Comparison of ENCODE assay signal across 4 cellular contexts in genomic region chrY:26669243-26669642, GRCh38.
DNase-seq lines count a peak whose midpoint lies in the region; ATAC-seq, FAIRE-seq and TF ChIP-seq lines count a peak whose summit lies in the region.
"Not testable (repeated sequence)": the region's sequence is repeated elsewhere in the genome, so short reads cannot be mapped to it uniquely, and the experiment has no call there.

No MANE protein-coding gene starts in this region.

- not testable (repeated sequence) for FAIRE-seq in GM12878 (lab: Jason Lieb, UNC); HepG2 (lab: Jason Lieb, UNC)

- not testable (repeated sequence) for H3K4me1 Mint-ChIP-seq in activated CD4-positive, alpha-beta T cell treated with anti-CD3 and anti-CD28 coated beads, Interleukin-2, amount 10 ng/mL, durations not matched to agents 24 days and 14 days

- peak; percentile 65 for DNase-seq in activated CD4-positive, alpha-beta T cell treated with anti-CD3 and anti-CD28 coated beads, Interleukin-2, amount 10 ng/mL, durations not matched to agents 24 days and 14 days
- not testable (repeated sequence) for DNase-seq in GM12878 (ENCODE audit: low read depth, low spot score); foreskin keratinocyte; HepG2 (ENCODE audit: low spot score)

- not testable (repeated sequence) for H3K4me3 Mint-ChIP-seq in activated CD4-positive, alpha-beta T cell treated with anti-CD3 and anti-CD28 coated beads, Interleukin-2, amount 10 ng/mL, durations not matched to agents 24 days and 14 days

- H3K4me2 ChIP-seq in GM12878 (ENCODE audit: control insufficient read depth, insufficient read depth); HepG2 (ENCODE audit: low read depth, low read length): not testable (repeated sequence)

- SMC1A ChIA-PET in GM12878 (lab: Charles Lee; ENCODE audit: uncharacterized antibody, unreplicated experiment): not testable (repeated sequence)

- not testable (repeated sequence) for TF ChIP-seq RAD21 in GM12878 (IDR thresholded peaks at IDR 0.05; ENCODE audit: insufficient read depth, low read depth, low read length); HepG2 (CRISPR knock-in tag; IDR thresholded peaks at IDR 0.05)

- not testable (repeated sequence) for H3K27me3 ChIP-seq in GM12878 (replicated peaks in 1 of 2; ENCODE audit: control insufficient read depth in 2 of 2, insufficient read depth in 2 of 2, low read length in 1 of 2); foreskin keratinocyte; HepG2 (ENCODE audit: control insufficient read depth in 1 of 2, insufficient read depth in 2 of 2, low read length in 2 of 2)

- H3K9me3 ChIP-seq in GM12878 (replicated peaks; ENCODE audit: control insufficient read depth, insufficient read depth, low read length): not testable (repeated sequence)
- H3K9me3 ChIP-seq in HepG2 (ENCODE audit: low read length): peaks cover 54% of the 10 kb centered on the region

- no CpG with 5 or more reads among the region's 7 CpGs for WGBS in GM12878 (ENCODE audit: insufficient coverage, insufficient replicate concordance, low lambda C conversion rate, missing lambda C conversion rate)
- WGBS in HepG2 (ENCODE audit: low lambda C conversion rate): 4% methylated on average over 7 of the region's 7 CpGs

- not testable (repeated sequence) for H3K4me1 ChIP-seq in GM12878 (ENCODE audit: control insufficient read depth, insufficient read depth, low read length); foreskin keratinocyte; HepG2 (ENCODE audit: insufficient read depth, low read length)

- BruUV-seq in GM12878 (replicated peaks; lab: Mats Ljungman, UMichigan); HepG2 (replicated peaks; lab: Mats Ljungman, UMichigan): not testable (repeated sequence)

- H3K9me3 Mint-ChIP-seq in activated CD4-positive, alpha-beta T cell treated with anti-CD3 and anti-CD28 coated beads, Interleukin-2, amount 10 ng/mL, durations not matched to agents 24 days and 14 days: peaks cover 37% of the 10 kb centered on the region

- TF ChIP-seq CTCF in GM12878 (IDR thresholded peaks at IDR 0.05 in 2 of 3, conservative IDR thresholded peaks at IDR 0.05 in 1 of 3; ENCODE audit: control insufficient read depth in 2 of 3, extremely low read depth in 1 of 3, insufficient read depth in 1 of 3, low read depth in 3 of 3, low read length in 3 of 3); foreskin keratinocyte (conservative IDR thresholded peaks at IDR 0.05); HepG2 (CRISPR knock-in tag; IDR thresholded peaks at IDR 0.05): not testable (repeated sequence)

- H3K36me3 Mint-ChIP-seq in activated CD4-positive, alpha-beta T cell treated with anti-CD3 and anti-CD28 coated beads, Interleukin-2, amount 10 ng/mL, durations not matched to agents 24 days and 14 days (ENCODE audit: low read depth): peaks cover 19% of the 10 kb centered on the region

- H3K79me2 ChIP-seq in GM12878 (ENCODE audit: control insufficient read depth, insufficient read depth, low read length); HepG2 (ENCODE audit: insufficient read depth, low read length): not testable (repeated sequence)

- RAD21 ChIA-PET in GM12878 (lab: Charles Lee; ENCODE audit: unreplicated experiment): not testable (repeated sequence)

- H3K27me3 Mint-ChIP-seq in activated CD4-positive, alpha-beta T cell treated with anti-CD3 and anti-CD28 coated beads, Interleukin-2, amount 10 ng/mL, durations not matched to agents 24 days and 14 days: not testable (repeated sequence)

- CTCF ChIA-PET in GM12878 (lab: Yijun Ruan, JAX); HepG2 (lab: Yijun Ruan, JAX; ENCODE audit: low intra/inter-chr PET ratio, low total read pairs): not testable (repeated sequence)

- H3K9ac ChIP-seq in GM12878 (ENCODE audit: control insufficient read depth, insufficient read depth, low read length); HepG2 (ENCODE audit: insufficient read depth, low read depth, low read length): not testable (repeated sequence)

- in situ Hi-C loops in GM12878 (cut with MboI); HepG2 (cut with HindIII; ENCODE audit: extremely low pct_ligation_motif_present, low pct_unique_long_range_greater_than_20kb): not testable (repeated sequence)

- not testable (repeated sequence) for H3K4me3 ChIP-seq in GM12878; HepG2 (replicated peaks in 1 of 3; ENCODE audit: insufficient read depth in 1 of 3, low read depth in 2 of 3, low read length in 3 of 3)

- not testable (repeated sequence) for ATAC-seq in GM12878, HepG2
- ATAC-seq in foreskin keratinocyte: peak; percentile 23

- H2AFZ ChIP-seq in GM12878 (ENCODE audit: control insufficient read depth, low read depth, low read length); HepG2 (ENCODE audit: low read length): not testable (repeated sequence)

- TF ChIP-seq POLR2A in GM12878 (IDR thresholded peaks at IDR 0.05; ENCODE audit: low read depth, low read length); HepG2 (IDR thresholded peaks at IDR 0.05; ENCODE audit: insufficient read depth in 1 of 2, low read depth in 2 of 2, low read length in 2 of 2): not testable (repeated sequence)

- H3K27ac ChIP-seq in GM12878 (ENCODE audit: control insufficient read depth, insufficient read depth); foreskin keratinocyte; HepG2 (ENCODE audit: extremely low read length, insufficient read depth, low read length): not testable (repeated sequence)

- intact Hi-C loops in activated CD4-positive, alpha-beta T cell treated with anti-CD3 and anti-CD28 coated beads, Interleukin-2, amount 10 ng/mL, durations not matched to agents 24 days and 14 days (cut with micrococcal nuclease); GM12878 (cut with micrococcal nuclease; ENCODE audit: unreplicated experiment); HepG2 (cut with micrococcal nuclease; ENCODE audit: unreplicated experiment): not testable (repeated sequence)

- not testable (repeated sequence) for H3K36me3 ChIP-seq in GM12878 (ENCODE audit: control insufficient read depth in 2 of 2, insufficient read depth in 2 of 2, low read length in 1 of 2); HepG2 (replicated peaks in 1 of 2; ENCODE audit: control insufficient read depth in 1 of 2, insufficient read depth in 2 of 2, low read length in 2 of 2)

- POLR2A ChIA-PET in GM12878 (lab: Charles Lee); HepG2 (lab: Yijun Ruan, JAX): not testable (repeated sequence)

- not testable (repeated sequence) for TF ChIP-seq EP300 in GM12878 (IDR thresholded peaks at IDR 0.05; ENCODE audit: borderline replicate concordance in 1 of 2, control insufficient read depth in 1 of 2, low read depth in 2 of 2, low read length in 2 of 2); HepG2 (IDR thresholded peaks at IDR 0.05; ENCODE audit: low read depth in 2 of 2, low read length in 2 of 2); HepG2 (CRISPR knock-in tag; IDR thresholded peaks at IDR 0.05; ENCODE audit: borderline replicate concordance)

- H4K20me1 ChIP-seq in GM12878 (ENCODE audit: control insufficient read depth, insufficient read depth); HepG2 (ENCODE audit: insufficient read depth, low read length): not testable (repeated sequence)

- H3K27ac Mint-ChIP-seq in activated CD4-positive, alpha-beta T cell treated with anti-CD3 and anti-CD28 coated beads, Interleukin-2, amount 10 ng/mL, durations not matched to agents 24 days and 14 days: not testable (repeated sequence)

TF ChIP-seq in GM12878, 131 proteins besides CTCF, POLR2A, EP300 and RAD21:
- 0 out of 2 replicates have a peak, but pooled peaks have one; percentile 44 for TF ChIP-seq FOXK2 (IDR thresholded peaks at IDR 0.05)
TF ChIP-seq in GM12878: peak in this region for 1; not testable (repeated sequence) for 130.
